Comparison of ENCODE assay signal across 8 cellular contexts in genomic region chr1:28581531-28582247, GRCh38. TPM values are rescaled to one million over a fixed set of nuclear protein-coding genes. Genes with fewer than 3 reads are reported as not detected.
DNase-seq lines count a peak whose midpoint lies in the region; ATAC-seq, FAIRE-seq and TF ChIP-seq lines count a peak whose summit lies in the region.

No MANE protein-coding gene starts in this region.

- H3K9me3 ChIP-seq in left ventricle myocardium inferior (replicated peaks) = no peaks in the 10 kb centered on the region
- H3K9me3 ChIP-seq in psoas muscle = no peaks in the 10 kb centered on the region

- H3K27ac ChIP-seq in left ventricle myocardium inferior (replicated peaks) (peak overlapping the region; percentile 95), psoas muscle (peak overlapping the region; percentile 90)

- peak; percentile 100 for TF ChIP-seq POLR2A in GM12891 (IDR thresholded peaks at IDR 0.05; ENCODE audit: low read depth, low read length)

- H3K4me3 ChIP-seq in left ventricle myocardium inferior (peak overlapping the region; percentile 98), psoas muscle (peak overlapping the region; percentile 85)

- FAIRE-seq in GM12891 (lab: Jason Lieb, UNC) (peak; percentile 91), urothelium cell line (lab: Jason Lieb, UNC) (no peak)

- DNase-seq in GM12891 (ENCODE audit: insufficient read length, low spot score) = peak; percentile 91
- DNase-seq in NCI-H1417 treated with DMSO at 0.1 percent for 48 hours (lab: John Stamatoyannopoulos, UW) = peak; percentile 75
- DNase-seq in T follicular helper cell (ENCODE audit: low read depth) = peak; percentile 89
- DNase-seq in amniotic epithelial cell (ENCODE audit: low read depth) = peak; percentile 94
- DNase-seq in left ventricle myocardium inferior = peak; percentile 97
- DNase-seq in psoas muscle = peak; percentile 96 to 98
- DNase-seq in urothelium cell line (ENCODE audit: low spot score) = peak; percentile 99

- 0% methylated on average over 63 to 75 of the region's 75 CpGs for WGBS in psoas muscle, 3 donors

- H3K27me3 ChIP-seq in left ventricle myocardium inferior (ENCODE audit: low read depth) = no peaks in the 10 kb centered on the region
- H3K27me3 ChIP-seq in psoas muscle (ENCODE audit: insufficient read depth in 3 of 3, low read length in 2 of 3) = no peaks in the 10 kb centered on the region

- H3K4me1 ChIP-seq in left ventricle myocardium inferior = peaks cover 43% of the 10 kb centered on the region
- peaks cover 18% of the 10 kb centered on the region for H3K4me1 ChIP-seq in psoas muscle

- intact Hi-C loops in left ventricle myocardium inferior (cut with micrococcal nuclease) (no loop called here), psoas muscle (cut with DNase I) (loop anchor here (2.0 kb wide), 2 partner anchors 29 to 63 kb away; partner anchors contain the start of gene TRNAU1AP (in 2 of the 2))

- TF ChIP-seq CTCF in left ventricle myocardium inferior (IDR thresholded peaks at IDR 0.05; ENCODE audit: borderline replicate concordance) (peak; percentile 36), psoas muscle (IDR thresholded peaks at IDR 0.05) (no peak)

- ATAC-seq in HG02763 (IDR thresholded peaks at IDR 0.05; ENCODE audit: unreplicated experiment) (peak; percentile 86), psoas muscle (peak; percentile 96 to 97 (median 97))

- H3K36me3 ChIP-seq in left ventricle myocardium inferior = peaks cover 35% of the 10 kb centered on the region
- H3K36me3 ChIP-seq in psoas muscle (ENCODE audit: insufficient read depth in 1 of 2, low read depth in 1 of 2) = peaks cover 7 to 44% of the 10 kb centered on the region in 2 donors

TF ChIP-seq in GM12891, 5 proteins besides CTCF, POLR2A, EP300 and RAD21:
- TF ChIP-seq SPI1 (IDR thresholded peaks at IDR 0.05; ENCODE audit: low read depth, low read length) (no peak), POLR2AphosphoS5 (IDR thresholded peaks at IDR 0.05; ENCODE audit: low read depth, low read length) (peak; percentile 100), PAX5 (IDR thresholded peaks at IDR 0.05; ENCODE audit: insufficient read depth, low read length, severe bottlenecking) (no peak), POU2F2 (IDR thresholded peaks at IDR 0.05; ENCODE audit: low read depth, low read length) (peak; percentile 97), TAF1 (IDR thresholded peaks at IDR 0.05; ENCODE audit: low read depth, low read length) (peak; percentile 100)

RNA-seq across cellular contexts. Expression of gene RAB42, which starts 10.4 kb away (rescaled TPM):
- polyA plus RNA-seq in GM12891 (2012; ENCODE audit: low read depth, missing spikeins) = 2.2 TPM
- total RNA-seq in left ventricle myocardium inferior (1.2 TPM), psoas muscle (1 to 10 TPM in 1 of 4 donors, under 1 TPM in 3; 0.32 to 1.3 (median 0.68) TPM)
- under 1 TPM; 0.16 to 0.34 (median 0.21) TPM for polyA plus RNA-seq in psoas muscle

RNA-seq across cellular contexts. Expression of gene TRNAU1AP, which starts 28.8 kb away (rescaled TPM):
- polyA plus RNA-seq in GM12891 (2012; ENCODE audit: low read depth, missing spikeins) = 20.8 TPM
- total RNA-seq in left ventricle myocardium inferior (13.0 TPM), psoas muscle (10 to 100 TPM in 3 of 4 donors, 1 to 10 TPM in 1; 7.5 to 17.5 (median 12.2) TPM)
- 10 to 100 TPM in 2 of 3 donors, 1 to 10 TPM in 1; 7.3 to 12.9 (median 10.8) TPM for polyA plus RNA-seq in psoas muscle

Comparison
In these comparisons a context has a peak if more than half of its experiments do, and no peak if none do; other contexts are left out.
1. Peak in every context shown above with its lines: DNase-seq, ATAC-seq, H3K4me3 ChIP-seq and H3K27ac ChIP-seq.